ENCODE assay signal across 2 cellular contexts in genomic region chr10:35224045-35224740, GRCh38.
TF ChIP-seq lines count a peak whose summit lies in the region.

No MANE protein-coding gene starts in this region.

TF ChIP-seq in GM23338, 12 proteins besides CTCF, POLR2A, EP300 and RAD21 (continued from another document):
- TF ChIP-seq ETS1 (IDR thresholded peaks at IDR 0.05) = no peak

TF ChIP-seq in WTC11, 78 proteins besides CTCF, POLR2A, EP300 and RAD21 (continued from another document):
- TF ChIP-seq, protein P1, sequence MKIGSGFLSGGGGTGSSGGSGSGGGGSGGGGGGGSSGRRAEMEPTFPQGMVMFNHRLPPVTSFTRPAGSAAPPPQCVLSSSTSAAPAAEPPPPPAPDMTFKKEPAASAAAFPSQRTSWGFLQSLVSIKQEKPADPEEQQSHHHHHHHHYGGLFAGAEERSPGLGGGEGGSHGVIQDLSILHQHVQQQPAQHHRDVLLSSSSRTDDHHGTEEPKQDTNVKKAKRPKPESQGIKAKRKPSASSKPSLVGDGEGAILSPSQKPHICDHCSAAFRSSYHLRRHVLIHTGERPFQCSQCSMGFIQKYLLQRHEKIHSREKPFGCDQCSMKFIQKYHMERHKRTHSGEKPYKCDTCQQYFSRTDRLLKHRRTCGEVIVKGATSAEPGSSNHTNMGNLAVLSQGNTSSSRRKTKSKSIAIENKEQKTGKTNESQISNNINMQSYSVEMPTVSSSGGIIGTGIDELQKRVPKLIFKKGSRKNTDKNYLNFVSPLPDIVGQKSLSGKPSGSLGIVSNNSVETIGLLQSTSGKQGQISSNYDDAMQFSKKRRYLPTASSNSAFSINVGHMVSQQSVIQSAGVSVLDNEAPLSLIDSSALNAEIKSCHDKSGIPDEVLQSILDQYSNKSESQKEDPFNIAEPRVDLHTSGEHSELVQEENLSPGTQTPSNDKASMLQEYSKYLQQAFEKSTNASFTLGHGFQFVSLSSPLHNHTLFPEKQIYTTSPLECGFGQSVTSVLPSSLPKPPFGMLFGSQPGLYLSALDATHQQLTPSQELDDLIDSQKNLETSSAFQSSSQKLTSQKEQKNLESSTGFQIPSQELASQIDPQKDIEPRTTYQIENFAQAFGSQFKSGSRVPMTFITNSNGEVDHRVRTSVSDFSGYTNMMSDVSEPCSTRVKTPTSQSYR (CRISPR knock-in tag; IDR thresholded peaks at IDR 0.05) = no peak
- TF ChIP-seq MXD4 (CRISPR knock-in tag; IDR thresholded peaks at IDR 0.05; ENCODE audit: borderline replicate concordance) = no peak
- no peak for TF ChIP-seq E2F5 (CRISPR knock-in tag; IDR thresholded peaks at IDR 0.05)
- no peak for TF ChIP-seq EMX1 (CRISPR knock-in tag; IDR thresholded peaks at IDR 0.05)
- TF ChIP-seq, protein P2, sequence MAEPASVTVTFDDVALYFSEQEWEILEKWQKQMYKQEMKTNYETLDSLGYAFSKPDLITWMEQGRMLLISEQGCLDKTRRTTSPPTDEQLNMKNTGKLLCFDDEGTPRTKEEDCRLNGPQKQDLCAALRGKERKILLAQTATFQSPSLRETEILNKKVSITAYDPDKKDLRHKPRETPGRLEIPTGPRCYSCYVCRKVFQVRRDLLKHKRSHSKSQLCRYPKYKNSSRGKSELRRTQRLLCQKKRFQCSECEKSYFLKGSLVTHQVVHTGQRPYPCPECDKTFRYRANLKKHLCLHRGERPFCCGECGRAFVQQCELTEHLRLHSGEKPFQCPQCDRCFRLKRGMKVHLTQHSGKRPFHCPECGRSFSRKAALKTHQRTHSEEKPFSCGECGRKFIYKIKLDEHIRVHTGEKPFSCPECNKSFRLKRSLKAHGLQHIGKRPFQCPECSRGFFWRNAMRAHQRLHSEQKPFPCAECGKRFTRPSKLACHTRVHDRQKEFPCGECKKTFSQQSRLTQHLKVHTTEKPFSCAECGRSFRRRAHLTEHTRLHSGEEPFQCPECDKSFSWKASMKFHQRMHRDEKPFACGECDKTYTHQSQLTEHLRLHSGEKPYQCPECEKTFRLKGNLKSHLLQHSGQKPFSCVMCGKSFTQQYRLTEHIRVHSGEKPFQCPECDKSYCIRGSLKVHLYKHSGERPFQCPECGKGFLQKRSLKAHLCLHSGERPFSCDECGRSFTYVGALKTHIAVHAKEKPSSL (CRISPR knock-in tag; conservative IDR thresholded peaks at IDR 0.05) = no peak
- TF ChIP-seq TP53 (CRISPR knock-in tag; IDR thresholded peaks at IDR 0.05) = no peak
- no peak for TF ChIP-seq ZNF263 (CRISPR knock-in tag; IDR thresholded peaks at IDR 0.05; ENCODE audit: low read depth)
- TF ChIP-seq RELA (CRISPR knock-in tag; IDR thresholded peaks at IDR 0.05; ENCODE audit: borderline replicate concordance) = no peak
- TF ChIP-seq ATF1 (CRISPR knock-in tag; IDR thresholded peaks at IDR 0.05) = no peak
